11 cellular contexts compared by ENCODE assay signal in genomic region chr18:9737814-9738160, GRCh38. TPM values are rescaled to one million over a fixed set of nuclear protein-coding genes. Genes with fewer than 3 reads are reported as not detected.
A peak's percentile ranks its signal among the peaks of the same experiment; 100 is the strongest.
DNase-seq lines count a peak whose midpoint lies in the region; ATAC-seq and TF ChIP-seq lines count a peak whose summit lies in the region.
"Had no signal": no experiment of that assay in that cellular context is flagged by ENCODE, and none has a peak within 500 bp of the region (broad histone marks: within the 10 kb centered on the region; RNA-seq: fewer than 3 reads in every experiment).

No MANE protein-coding gene starts in this region.

- H3K36me3 ChIP-seq in BE2C: no peaks in the 10 kb centered on the region
- no peaks in the 10 kb centered on the region for H3K36me3 ChIP-seq in brain microvascular endothelial cell (replicated peaks)
- H3K36me3 ChIP-seq: colonic mucosa, ovary had no signal

- in situ Hi-C loops in brain microvascular endothelial cell (cut with HindIII; ENCODE audit: low pct_ligation_motif_present, low sequenced_read_pairs): no loop called here

- H3K9me3 ChIP-seq in BE2C: no peaks in the 10 kb centered on the region
- H3K9me3 ChIP-seq: colonic mucosa, ovary had no signal

- DNase-seq in BE2C: peak; percentile 69
- DNase-seq in LHCN-M2 (ENCODE audit: low read depth): peak; percentile 28
- peak; percentile 48 for DNase-seq in SW480 (ENCODE audit: low spot score)
- DNase-seq in mesenteric fat pad (ENCODE audit: low spot score): peak; percentile 87
- DNase-seq in HuH-7 (ENCODE audit: low spot score): no peak
- no peak for DNase-seq in brain microvascular endothelial cell
- DNase-seq: CD8-positive, alpha-beta T cell; colonic mucosa had no signal

- no peak overlapping the region for H3K27ac ChIP-seq in brain microvascular endothelial cell
- H3K27ac ChIP-seq: colonic mucosa, ovary had no signal

- no peaks in the 10 kb centered on the region for H3K27me3 ChIP-seq in BE2C
- no peaks in the 10 kb centered on the region for H3K27me3 ChIP-seq in brain microvascular endothelial cell (replicated peaks)
- H3K27me3 ChIP-seq: colonic mucosa, ovary had no signal

- TF ChIP-seq CTCF in BE2C (IDR thresholded peaks at IDR 0.05; ENCODE audit: low read depth, low read length) (no peak), brain microvascular endothelial cell (IDR thresholded peaks at IDR 0.05; ENCODE audit: low read depth, low read length, missing control alignments) (no peak)

- H3K4me3 ChIP-seq in BE2C (ENCODE audit: low read depth, low read length): peak overlapping the region; percentile 38
- no peak overlapping the region for H3K4me3 ChIP-seq in brain microvascular endothelial cell (ENCODE audit: low read depth, low read length)
- H3K4me3 ChIP-seq: colonic mucosa, ovary had no signal

- ATAC-seq in HG03135 (IDR thresholded peaks at IDR 0.05; ENCODE audit: unreplicated experiment): no peak
- ATAC-seq in GM19328 (IDR thresholded peaks at IDR 0.05; ENCODE audit: unreplicated experiment): no peak
- ATAC-seq: CD8-positive, alpha-beta T cell had no signal

- no peaks in the 10 kb centered on the region; the same call in none of the 2 replicates for H3K4me1 ChIP-seq in BE2C

RNA-seq across cellular contexts. Expression of gene RAB31, which starts 29.7 kb away (rescaled TPM):
- polyA plus RNA-seq in BE2C (2012; ENCODE audit: insufficient read depth, insufficient read length, low read depth): 2.4 TPM
- total RNA-seq in LHCN-M2 (2014; rRNA removed) (26.2 and 31.3 TPM in 2 replicates), mesenteric fat pad (80.7 TPM)
- 19.9 TPM for polyA plus RNA-seq in LHCN-M2 (2012)

Comparison
In these comparisons a context has a peak if more than half of its experiments do, and no peak if none do; other contexts are left out.
1. DNase-seq: peak in BE2C (single experiment), LHCN-M2 (single experiment), SW480 (single experiment) and mesenteric fat pad (single experiment); none in HuH-7 (single experiment) and brain microvascular endothelial cell (single experiment).